In genomic region chr13:97459215-97459772, GRCh38 we compare ENCODE assay signal across 13 cellular contexts. TPM values are rescaled to one million over a fixed set of nuclear protein-coding genes. Genes with fewer than 3 reads are reported as not detected.
DNase-seq lines count a peak whose midpoint lies in the region; ATAC-seq, FAIRE-seq and TF ChIP-seq lines count a peak whose summit lies in the region.
"Had no signal": no experiment of that assay in that cellular context is flagged by ENCODE, and none has a peak within 500 bp of the region (broad histone marks: within the 10 kb centered on the region; RNA-seq: fewer than 3 reads in every experiment).

No MANE protein-coding gene starts in this region.

- no peaks in the 10 kb centered on the region for H3K27me3 ChIP-seq in right cardiac atrium (ENCODE audit: control insufficient read depth, insufficient read depth)
- H3K27me3 ChIP-seq in upper lobe of right lung = no peaks in the 10 kb centered on the region
- H3K27me3 ChIP-seq: adrenal gland, suprapubic skin had no signal

- H3K4me1 ChIP-seq in right cardiac atrium (ENCODE audit: control insufficient read depth, insufficient read depth, low read length) (peaks cover 10% of the 10 kb centered on the region), upper lobe of right lung (peaks cover 10% of the 10 kb centered on the region)

- H3K27ac ChIP-seq in right cardiac atrium (ENCODE audit: low read length) (no peak overlapping the region), upper lobe of right lung (no peak overlapping the region)
- H3K27ac ChIP-seq: adrenal gland, suprapubic skin, VCaP had no signal

- H3K4me3 ChIP-seq in right cardiac atrium (ENCODE audit: low read length) (no peak overlapping the region), upper lobe of right lung (no peak overlapping the region)
- H3K4me3 ChIP-seq: adrenal gland, suprapubic skin had no signal

- DNase-seq in left ventricle myocardium superior (no peak), right cardiac atrium (no peak), RPMI8226 (peak; percentile 11), upper lobe of right lung (no peak), HPDE6-E6E7 (ENCODE audit: extremely low spot score) (no peak), RCC 7860 (ENCODE audit: low spot score) (no peak), SIG-M5 (lab: John Stamatoyannopoulos, UW) (no peak)
- DNase-seq: C1 segment of cervical spinal cord had no signal

- 50% methylated on average over 4 of the region's 4 CpGs for WGBS in right cardiac atrium

- no peak for FAIRE-seq in RCC 7860 (lab: Jason Lieb, UNC)
- FAIRE-seq: endometrium had no signal

- no peaks in the 10 kb centered on the region for H3K36me3 ChIP-seq in upper lobe of right lung
- H3K36me3 ChIP-seq: adrenal gland had no signal

- H3K9me3 ChIP-seq in right cardiac atrium (ENCODE audit: control insufficient read depth, low read length) = no peaks in the 10 kb centered on the region
- no peaks in the 10 kb centered on the region for H3K9me3 ChIP-seq in upper lobe of right lung
- H3K9me3 ChIP-seq: adrenal gland, suprapubic skin had no signal

- ATAC-seq in left ventricle myocardium superior = peak; percentile 52
- ATAC-seq in right cardiac atrium = no peak
- ATAC-seq in GM21825 (IDR thresholded peaks at IDR 0.05; ENCODE audit: unreplicated experiment) = peak; percentile 30
- ATAC-seq in upper lobe of right lung = peak; percentile 20

- intact Hi-C loops in left ventricle myocardium superior (cut with micrococcal nuclease) = no loop called here
- intact Hi-C loops in right cardiac atrium (cut with DNase I) = no loop called here
- intact Hi-C loops in upper lobe of right lung (cut with DNase I) = no loop called here

- no peak for TF ChIP-seq CTCF in upper lobe of right lung (IDR thresholded peaks at IDR 0.05)

RNA-seq across cellular contexts. Expression of gene RAP2A, which starts 25.3 kb away (rescaled TPM):
- total RNA-seq in left ventricle myocardium superior = 15.5 TPM
- total RNA-seq in right cardiac atrium = 10 to 100 TPM; 16.0 to 19.6 (median 17.1) TPM
- polyA plus RNA-seq in right cardiac atrium = 6.4 TPM
- total RNA-seq in upper lobe of right lung = 60.5 TPM

Comparison
In these comparisons a context has a peak if more than half of its experiments do, and no peak if none do; other contexts are left out.
1. ATAC-seq: peak in left ventricle myocardium superior (single experiment), GM21825 (single experiment) and upper lobe of right lung (single experiment); none in right cardiac atrium (0 of 2).